Comparison of ENCODE assay signal across 28 cellular contexts in genomic region chr17:32795339-32795979, GRCh38.
DNase-seq lines count a peak whose midpoint lies in the region; ATAC-seq, FAIRE-seq and TF ChIP-seq lines count a peak whose summit lies in the region.
"Had no signal": no experiment of that assay in that cellular context is flagged by ENCODE, and none has a peak within 500 bp of the region (broad histone marks: within the 10 kb centered on the region; RNA-seq: fewer than 3 reads in every experiment).

No MANE protein-coding gene starts in this region.

- H3K4me2 ChIP-seq in OCI-LY7 (ENCODE audit: low read length) (no peak overlapping the region), HepG2 (ENCODE audit: low read depth, low read length) (peak overlapping the region; percentile 72)
- H3K4me2 ChIP-seq: GM23338 had no signal

- DNase-seq in OCI-LY7 (ENCODE audit: low spot score): no peak
- DNase-seq in choroid plexus epithelial cell (ENCODE audit: low read depth): peak; percentile 10
- DNase-seq in HepG2 (ENCODE audit: low spot score): no peak
- DNase-seq in HPDE6-E6E7 (ENCODE audit: extremely low spot score): no peak
- no peak for DNase-seq in cardiac septum (ENCODE audit: low spot score)
- DNase-seq: activated B cell treated with CpG ODN at 0.5 μM for 24 hours; activated CD4-positive, alpha-beta T cell treated with anti-CD3 and anti-CD28 coated beads, Interleukin-2, amount 50 U/mL, for 4 hours; activated naive CD4-positive, alpha-beta T cell treated with Interleukin-2 at 50 U/mL for 16 hours; adrenal gland; DMS 273 treated with DMSO at 0.1 percent for 48 hours; effector memory CD8-positive, alpha-beta T cell; EL; esophagus squamous epithelium; left cardiac atrium; naive B cell; NCI-H446 treated with DMSO at 0.1 percent for 48 hours; NCI-H82; occipital lobe; psoas muscle; Right ventricle myocardium superior; stimulated activated naive CD4-positive, alpha-beta T cell treated with Interleukin-2 at 50 U/mL for 16 hours; T-helper 9 cell had no signal

- CTCF ChIA-PET in OCI-LY7 (lab: Charles Lee; ENCODE audit: unreplicated experiment) (no interaction called here), HepG2 (lab: Yijun Ruan, JAX; ENCODE audit: low intra/inter-chr PET ratio, low total read pairs) (no interaction called here)

- H3K9me3 ChIP-seq in OCI-LY7 (ENCODE audit: low read length) (no peaks in the 10 kb centered on the region), HepG2 (ENCODE audit: low read length) (no peaks in the 10 kb centered on the region)
- H3K9me3 ChIP-seq: breast epithelium, esophagus squamous epithelium, psoas muscle had no signal

- H3K27me3 ChIP-seq in HepG2 (ENCODE audit: control insufficient read depth in 1 of 2, insufficient read depth in 2 of 2, low read length in 2 of 2): no peaks in the 10 kb centered on the region
- H3K27me3 ChIP-seq: adrenal gland, breast epithelium, esophagus squamous epithelium had no signal

- TF ChIP-seq CTCF in OCI-LY7 (conservative IDR thresholded peaks at IDR 0.05; ENCODE audit: low read length) (no peak), choroid plexus epithelial cell (conservative IDR thresholded peaks at IDR 0.05; ENCODE audit: low read depth, low read length) (no peak), HepG2 (CRISPR knock-in tag; IDR thresholded peaks at IDR 0.05) (no peak)

- intact Hi-C loops in OCI-LY7 (cut with micrococcal nuclease; ENCODE audit: unreplicated experiment) (no loop called here), HepG2 (cut with micrococcal nuclease; ENCODE audit: unreplicated experiment) (no loop called here), cardiac septum (cut with DNase I) (no loop called here)

- WGBS in HepG2 (ENCODE audit: low lambda C conversion rate): 77% methylated on average over 11 of the region's 11 CpGs

- H2AFZ ChIP-seq in OCI-LY7 (ENCODE audit: low read length) (0 out of 2 replicates have a peak overlapping the region, but pooled peaks have one; percentile 38), HepG2 (ENCODE audit: low read length) (no peak overlapping the region)
- H2AFZ ChIP-seq: GM23338 had no signal

- H3K79me2 ChIP-seq in OCI-LY7 (ENCODE audit: insufficient read depth, low read depth, low read length) (no peaks in the 10 kb centered on the region), HepG2 (ENCODE audit: insufficient read depth, low read length) (no peaks in the 10 kb centered on the region)

- FAIRE-seq in HepG2 (lab: Jason Lieb, UNC): no peak
- FAIRE-seq: colon, frontal cortex had no signal

- H3K4me3 ChIP-seq in OCI-LY7 (ENCODE audit: low read depth, low read length, poor library complexity, severe bottlenecking) (no peak overlapping the region), choroid plexus epithelial cell (ENCODE audit: low read depth, low read length) (no peak overlapping the region), HepG2 (replicated peaks in 1 of 3; ENCODE audit: insufficient read depth in 1 of 3, low read depth in 2 of 3, low read length in 3 of 3) (peak overlapping the region; percentile 23 to 38 (median 28); a peak in 4 of 6 replicates)
- H3K4me3 ChIP-seq: adrenal gland, breast epithelium, esophagus squamous epithelium, GM23338, psoas muscle had no signal

- TF ChIP-seq RAD21 in HepG2 (CRISPR knock-in tag; IDR thresholded peaks at IDR 0.05): no peak

- ATAC-seq in HepG2: no peak
- no peak for ATAC-seq in HG02973 (IDR thresholded peaks at IDR 0.05; ENCODE audit: unreplicated experiment)
- no peak for ATAC-seq in GM21723 (IDR thresholded peaks at IDR 0.05; ENCODE audit: unreplicated experiment)
- ATAC-seq: effector memory CD8-positive, alpha-beta T cell; left cardiac atrium; psoas muscle had no signal

- TF ChIP-seq EP300 in HepG2 (IDR thresholded peaks at IDR 0.05; ENCODE audit: low read depth in 2 of 2, low read length in 2 of 2): no peak
- no peak for TF ChIP-seq EP300 in HepG2 (CRISPR knock-in tag; IDR thresholded peaks at IDR 0.05; ENCODE audit: borderline replicate concordance)

- POLR2A ChIA-PET in OCI-LY7 (lab: Charles Lee): interaction anchor here (0.7 kb wide), 3 partner anchors 125 to 1464 kb away, joined by 3 to 4 read pairs (median 4); no protein-coding TSS in a partner anchor
- POLR2A ChIA-PET in HepG2 (lab: Yijun Ruan, JAX): interaction anchor here (1.3 to 1.6 kb wide), 2 partner anchors 10 to 33 kb away, joined by 6 to 10 read pairs; no protein-coding TSS in a partner anchor

- no peaks in the 10 kb centered on the region for H3K4me1 ChIP-seq in OCI-LY7 (ENCODE audit: insufficient read depth, low read length, poor library complexity, severe bottlenecking)
- H3K4me1 ChIP-seq in HepG2 (ENCODE audit: insufficient read depth, low read length): peaks cover 49% of the 10 kb centered on the region
- H3K4me1 ChIP-seq: adrenal gland, breast epithelium, psoas muscle had no signal

- H3K36me3 ChIP-seq in OCI-LY7 (ENCODE audit: insufficient read depth, low read length) (no peaks in the 10 kb centered on the region), HepG2 (replicated peaks in 1 of 2; ENCODE audit: control insufficient read depth in 1 of 2, insufficient read depth in 2 of 2, low read length in 2 of 2) (no peaks in the 10 kb centered on the region)
- H3K36me3 ChIP-seq: adrenal gland, breast epithelium, esophagus squamous epithelium had no signal

- BruUV-seq in OCI-LY7 (replicated peaks; lab: Mats Ljungman, UMichigan) (no TSS peak), HepG2 (replicated peaks; lab: Mats Ljungman, UMichigan) (no TSS peak)

- no peak overlapping the region; the same call in 1 of the 2 replicates for H3K9ac ChIP-seq in HepG2 (ENCODE audit: insufficient read depth, low read depth, low read length)

- H3K27ac ChIP-seq in OCI-LY7 (ENCODE audit: low read depth, low read length, poor library complexity, severe bottlenecking) (no peak overlapping the region), HepG2 (ENCODE audit: extremely low read length, insufficient read depth, low read length) (peak overlapping the region; percentile 62)
- H3K27ac ChIP-seq: adrenal gland, breast epithelium, esophagus squamous epithelium, psoas muscle had no signal

- no peaks in the 10 kb centered on the region for H4K20me1 ChIP-seq in OCI-LY7 (ENCODE audit: insufficient read depth, low read length)
- no peaks in the 10 kb centered on the region for H4K20me1 ChIP-seq in HepG2 (ENCODE audit: insufficient read depth, low read length)

- in situ Hi-C loops in HepG2 (cut with HindIII; ENCODE audit: extremely low pct_ligation_motif_present, low pct_unique_long_range_greater_than_20kb): no loop called here

- TF ChIP-seq POLR2A in HepG2 (IDR thresholded peaks at IDR 0.05; ENCODE audit: insufficient read depth in 1 of 2, low read depth in 2 of 2, low read length in 2 of 2): no peak

- H3K9me2 ChIP-seq in OCI-LY7 (ENCODE audit: insufficient read depth, low read length): no peaks in the 10 kb centered on the region

TF ChIP-seq in HepG2, 621 proteins besides CTCF, POLR2A, EP300 and RAD21 (continues in another document):
- TF ChIP-seq HOXA3 (CRISPR knock-in tag; IDR thresholded peaks at IDR 0.05): peak; percentile 44; the same call in 1 of the 2 replicates
- 0 out of 2 replicates have a peak, but pooled peaks have one; percentile 17 for TF ChIP-seq SAP130 (CRISPR knock-in tag; IDR thresholded peaks at IDR 0.05; ENCODE audit: low read depth)
- 0 out of 2 replicates have a peak, but pooled peaks have one; percentile 22 for TF ChIP-seq ZFY (CRISPR knock-in tag; IDR thresholded peaks at IDR 0.05)
- TF ChIP-seq FOXP1 (IDR thresholded peaks at IDR 0.05): no peak
- TF ChIP-seq FOXP1 (CRISPR knock-in tag; IDR thresholded peaks at IDR 0.05): peak; percentile 55; the same call in 1 of the 2 replicates
- no peak for TF ChIP-seq ZBTB44 (CRISPR knock-in tag; IDR thresholded peaks at IDR 0.05)
- TF ChIP-seq CEBPG (CRISPR knock-in tag; IDR thresholded peaks at IDR 0.05): 0 out of 2 replicates have a peak, but pooled peaks have one; percentile 25
- TF ChIP-seq HNRNPUL1 (IDR thresholded peaks at IDR 0.05; ENCODE audit: low read depth, low read length): no peak
- TF ChIP-seq ZBTB38 (CRISPR knock-in tag; IDR thresholded peaks at IDR 0.05): peak; percentile 92
- no peak for TF ChIP-seq GABPA (IDR thresholded peaks at IDR 0.05; ENCODE audit: low read depth, low read length)
- TF ChIP-seq GABPA (CRISPR knock-in tag; IDR thresholded peaks at IDR 0.05; ENCODE audit: low read depth): peak; percentile 69
- peak; percentile 29; the same call in 1 of the 2 replicates for TF ChIP-seq ETV5 (CRISPR knock-in tag; IDR thresholded peaks at IDR 0.05; ENCODE audit: borderline replicate concordance)
- no peak for TF ChIP-seq SOX5 (CRISPR knock-in tag; IDR thresholded peaks at IDR 0.05; ENCODE audit: borderline replicate concordance)
- no peak for TF ChIP-seq TCF7 (IDR thresholded peaks at IDR 0.05; ENCODE audit: low read depth)
- peak; percentile 68 for TF ChIP-seq ZBTB33 (CRISPR knock-in tag; IDR thresholded peaks at IDR 0.05)
- TF ChIP-seq ZNF3 (CRISPR knock-in tag; IDR thresholded peaks at IDR 0.05): no peak

Comparison
In these comparisons a context has a peak if more than half of its experiments do, and no peak if none do; other contexts are left out.
1. H3K4me3 ChIP-seq: peak in HepG2 (3 of 3); none in OCI-LY7 (single experiment) and choroid plexus epithelial cell (single experiment).